1 cellular context compared by ENCODE assay signal in the genomic region with DNA sequence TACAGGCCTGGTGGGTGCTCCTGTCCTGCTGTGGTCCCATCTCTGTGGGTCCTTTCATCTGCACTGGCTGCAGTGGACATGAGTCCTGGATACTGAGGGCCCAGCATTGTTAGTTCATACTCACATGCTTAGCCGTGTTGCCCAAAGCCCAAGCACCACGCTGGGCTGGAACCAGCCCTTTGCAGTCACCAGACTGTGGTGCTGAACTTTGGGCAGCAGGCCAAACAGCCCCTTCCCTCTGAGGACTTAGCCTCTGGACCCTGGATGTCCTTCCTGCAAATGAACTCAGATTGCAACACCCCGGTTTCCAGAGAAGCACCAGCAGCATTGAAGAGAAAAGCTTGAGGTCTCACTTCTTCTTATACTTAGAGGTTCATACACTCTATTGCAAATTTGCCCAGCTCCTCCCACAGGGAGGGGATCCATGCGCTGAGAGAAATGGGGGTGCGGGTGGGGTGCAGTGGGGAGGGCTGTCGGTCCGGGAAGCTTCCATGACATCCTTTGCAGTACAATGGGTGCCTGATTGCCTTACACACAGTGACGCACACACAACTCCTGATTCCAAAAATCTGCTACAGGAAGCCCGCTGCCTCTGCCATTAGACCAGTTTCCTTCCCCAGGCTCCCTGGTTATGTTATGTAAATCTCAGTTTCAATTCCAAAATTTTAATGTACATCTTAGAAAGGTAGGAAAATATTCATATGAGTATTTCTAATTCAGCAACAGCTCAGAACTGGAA.
TF ChIP-seq lines count a peak whose summit lies in the region.

No MANE protein-coding gene starts in this region.

TF ChIP-seq in HepG2, 621 proteins besides CTCF, POLR2A, EP300 and RAD21 (continued from another document and continues in another):
- no peak for TF ChIP-seq ZNF382 (CRISPR knock-in tag; IDR thresholded peaks at IDR 0.05; ENCODE audit: borderline replicate concordance)
- peak; percentile 83; the same call in 1 of the 2 replicates for TF ChIP-seq ZSCAN22 (CRISPR knock-in tag; IDR thresholded peaks at IDR 0.05)
- peak; percentile 70; the same call in 1 of the 2 replicates for TF ChIP-seq ZNF556 (CRISPR knock-in tag; IDR thresholded peaks at IDR 0.05; ENCODE audit: borderline replicate concordance)
- 0 out of 2 replicates have a peak, but pooled peaks have one; percentile 59 for TF ChIP-seq ZNF264 (CRISPR knock-in tag; IDR thresholded peaks at IDR 0.05)
- TF ChIP-seq BRCA1 (CRISPR knock-in tag; IDR thresholded peaks at IDR 0.05), result no peak
- no peak for TF ChIP-seq ZNF577 (CRISPR knock-in tag; IDR thresholded peaks at IDR 0.05; ENCODE audit: borderline replicate concordance, low read depth)
- no peak for TF ChIP-seq ADNP (CRISPR knock-in tag; IDR thresholded peaks at IDR 0.05)
- no peak for TF ChIP-seq HNRNPLL (IDR thresholded peaks at IDR 0.05; ENCODE audit: low read depth, low read length, poor library complexity, severe bottlenecking)
- peak; percentile 85; the same call in 1 of the 2 replicates for TF ChIP-seq NCOR1 (IDR thresholded peaks at IDR 0.05; ENCODE audit: borderline replicate concordance, low read length)
- no peak for TF ChIP-seq ARID2 (CRISPR knock-in tag; IDR thresholded peaks at IDR 0.05; ENCODE audit: borderline replicate concordance)
- no peak for TF ChIP-seq PAWR (CRISPR knock-in tag; IDR thresholded peaks at IDR 0.05; ENCODE audit: borderline replicate concordance)
- no peak for TF ChIP-seq AKAP8 (CRISPR knock-in tag; IDR thresholded peaks at IDR 0.05)
- TF ChIP-seq NR2C2 (CRISPR knock-in tag; IDR thresholded peaks at IDR 0.05; ENCODE audit: borderline replicate concordance), result peak; percentile 75
- TF ChIP-seq WIZ (CRISPR knock-in tag; IDR thresholded peaks at IDR 0.05), result no peak
- TF ChIP-seq ZNF644 (CRISPR knock-in tag; IDR thresholded peaks at IDR 0.05; ENCODE audit: low read depth), result 0 out of 2 replicates have a peak, but pooled peaks have one; percentile 17
- peak; percentile 71; the same call in 1 of the 2 replicates for TF ChIP-seq ZMYM3 (CRISPR knock-in tag; IDR thresholded peaks at IDR 0.05)
- no peak for TF ChIP-seq XRCC5 (optimal IDR thresholded peaks at IDR 0.05; ENCODE audit: low read length)
- TF ChIP-seq ZNF841 (CRISPR knock-in tag; IDR thresholded peaks at IDR 0.05; ENCODE audit: borderline replicate concordance), result no peak
- no peak for TF ChIP-seq MTERF4 (CRISPR knock-in tag; IDR thresholded peaks at IDR 0.05)
- no peak for TF ChIP-seq LCORL (IDR thresholded peaks at IDR 0.05)
- peak; percentile 88 for TF ChIP-seq LCORL (CRISPR knock-in tag; IDR thresholded peaks at IDR 0.05)
- TF ChIP-seq, protein P1, sequence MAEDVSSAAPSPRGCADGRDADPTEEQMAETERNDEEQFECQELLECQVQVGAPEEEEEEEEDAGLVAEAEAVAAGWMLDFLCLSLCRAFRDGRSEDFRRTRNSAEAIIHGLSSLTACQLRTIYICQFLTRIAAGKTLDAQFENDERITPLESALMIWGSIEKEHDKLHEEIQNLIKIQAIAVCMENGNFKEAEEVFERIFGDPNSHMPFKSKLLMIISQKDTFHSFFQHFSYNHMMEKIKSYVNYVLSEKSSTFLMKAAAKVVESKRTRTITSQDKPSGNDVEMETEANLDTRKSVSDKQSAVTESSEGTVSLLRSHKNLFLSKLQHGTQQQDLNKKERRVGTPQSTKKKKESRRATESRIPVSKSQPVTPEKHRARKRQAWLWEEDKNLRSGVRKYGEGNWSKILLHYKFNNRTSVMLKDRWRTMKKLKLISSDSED (CRISPR knock-in tag; IDR thresholded peaks at IDR 0.05), result no peak
- no peak for TF ChIP-seq BATF2 (CRISPR knock-in tag; IDR thresholded peaks at IDR 0.05)
- TF ChIP-seq MBNL3 (CRISPR knock-in tag; conservative IDR thresholded peaks at IDR 0.05), result no peak
- no peak for TF ChIP-seq MTF1 (CRISPR knock-in tag; IDR thresholded peaks at IDR 0.05)
- no peak for TF ChIP-seq ZNF615 (CRISPR knock-in tag; IDR thresholded peaks at IDR 0.05; ENCODE audit: borderline replicate concordance)
- TF ChIP-seq, protein P2, sequence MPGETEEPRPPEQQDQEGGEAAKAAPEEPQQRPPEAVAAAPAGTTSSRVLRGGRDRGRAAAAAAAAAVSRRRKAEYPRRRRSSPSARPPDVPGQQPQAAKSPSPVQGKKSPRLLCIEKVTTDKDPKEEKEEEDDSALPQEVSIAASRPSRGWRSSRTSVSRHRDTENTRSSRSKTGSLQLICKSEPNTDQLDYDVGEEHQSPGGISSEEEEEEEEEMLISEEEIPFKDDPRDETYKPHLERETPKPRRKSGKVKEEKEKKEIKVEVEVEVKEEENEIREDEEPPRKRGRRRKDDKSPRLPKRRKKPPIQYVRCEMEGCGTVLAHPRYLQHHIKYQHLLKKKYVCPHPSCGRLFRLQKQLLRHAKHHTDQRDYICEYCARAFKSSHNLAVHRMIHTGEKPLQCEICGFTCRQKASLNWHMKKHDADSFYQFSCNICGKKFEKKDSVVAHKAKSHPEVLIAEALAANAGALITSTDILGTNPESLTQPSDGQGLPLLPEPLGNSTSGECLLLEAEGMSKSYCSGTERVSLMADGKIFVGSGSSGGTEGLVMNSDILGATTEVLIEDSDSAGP (CRISPR knock-in tag; IDR thresholded peaks at IDR 0.05; ENCODE audit: borderline replicate concordance), result peak; percentile 57; the same call in 1 of the 2 replicates
- no peak for TF ChIP-seq HDAC6 (IDR thresholded peaks at IDR 0.05; ENCODE audit: low read depth, low read length)
- peak; percentile 23; the same call in 1 of the 2 replicates for TF ChIP-seq ZNF772 (CRISPR knock-in tag; IDR thresholded peaks at IDR 0.05)
- TF ChIP-seq, protein P3, sequence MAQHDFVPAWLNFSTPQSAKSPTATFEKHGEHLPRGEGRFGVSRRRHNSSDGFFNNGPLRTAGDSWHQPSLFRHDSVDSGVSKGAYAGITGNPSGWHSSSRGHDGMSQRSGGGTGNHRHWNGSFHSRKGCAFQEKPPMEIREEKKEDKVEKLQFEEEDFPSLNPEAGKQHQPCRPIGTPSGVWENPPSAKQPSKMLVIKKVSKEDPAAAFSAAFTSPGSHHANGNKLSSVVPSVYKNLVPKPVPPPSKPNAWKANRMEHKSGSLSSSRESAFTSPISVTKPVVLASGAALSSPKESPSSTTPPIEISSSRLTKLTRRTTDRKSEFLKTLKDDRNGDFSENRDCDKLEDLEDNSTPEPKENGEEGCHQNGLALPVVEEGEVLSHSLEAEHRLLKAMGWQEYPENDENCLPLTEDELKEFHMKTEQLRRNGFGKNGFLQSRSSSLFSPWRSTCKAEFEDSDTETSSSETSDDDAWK (CRISPR knock-in tag; IDR thresholded peaks at IDR 0.05), result no peak
- TF ChIP-seq NR2F2 (IDR thresholded peaks at IDR 0.05; ENCODE audit: borderline replicate concordance, low read depth), result no peak
- TF ChIP-seq ZNF225 (CRISPR knock-in tag; IDR thresholded peaks at IDR 0.05), result no peak
- TF ChIP-seq, protein P4, sequence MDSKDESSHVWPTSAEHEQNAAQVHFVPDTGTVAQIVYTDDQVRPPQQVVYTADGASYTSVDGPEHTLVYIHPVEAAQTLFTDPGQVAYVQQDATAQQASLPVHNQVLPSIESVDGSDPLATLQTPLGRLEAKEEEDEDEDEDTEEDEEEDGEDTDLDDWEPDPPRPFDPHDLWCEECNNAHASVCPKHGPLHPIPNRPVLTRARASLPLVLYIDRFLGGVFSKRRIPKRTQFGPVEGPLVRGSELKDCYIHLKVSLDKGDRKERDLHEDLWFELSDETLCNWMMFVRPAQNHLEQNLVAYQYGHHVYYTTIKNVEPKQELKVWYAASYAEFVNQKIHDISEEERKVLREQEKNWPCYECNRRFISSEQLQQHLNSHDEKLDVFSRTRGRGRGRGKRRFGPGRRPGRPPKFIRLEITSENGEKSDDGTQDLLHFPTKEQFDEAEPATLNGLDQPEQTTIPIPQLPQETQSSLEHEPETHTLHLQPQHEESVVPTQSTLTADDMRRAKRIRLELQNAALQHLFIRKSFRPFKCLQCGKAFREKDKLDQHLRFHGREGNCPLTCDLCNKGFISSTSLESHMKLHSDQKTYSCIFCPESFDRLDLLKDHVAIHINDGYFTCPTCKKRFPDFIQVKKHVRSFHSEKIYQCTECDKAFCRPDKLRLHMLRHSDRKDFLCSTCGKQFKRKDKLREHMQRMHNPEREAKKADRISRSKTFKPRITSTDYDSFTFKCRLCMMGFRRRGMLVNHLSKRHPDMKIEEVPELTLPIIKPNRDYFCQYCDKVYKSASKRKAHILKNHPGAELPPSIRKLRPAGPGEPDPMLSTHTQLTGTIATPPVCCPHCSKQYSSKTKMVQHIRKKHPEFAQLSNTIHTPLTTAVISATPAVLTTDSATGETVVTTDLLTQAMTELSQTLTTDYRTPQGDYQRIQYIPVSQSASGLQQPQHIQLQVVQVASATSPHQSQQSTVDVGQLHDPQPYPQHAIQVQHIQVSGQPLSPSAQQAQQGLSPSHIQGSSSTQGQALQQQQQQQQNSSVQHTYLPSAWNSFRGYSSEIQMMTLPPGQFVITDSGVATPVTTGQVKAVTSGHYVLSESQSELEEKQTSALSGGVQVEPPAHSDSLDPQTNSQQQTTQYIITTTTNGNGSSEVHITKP (CRISPR knock-in tag; IDR thresholded peaks at IDR 0.05; ENCODE audit: low read depth), result no peak
- no peak for TF ChIP-seq ZC3H4 (CRISPR knock-in tag; IDR thresholded peaks at IDR 0.05; ENCODE audit: borderline replicate concordance)
- no peak for TF ChIP-seq ARHGAP35 (CRISPR knock-in tag; IDR thresholded peaks at IDR 0.05; ENCODE audit: borderline replicate concordance)
- peak; percentile 99 for TF ChIP-seq HNF4A (CRISPR knock-in tag; IDR thresholded peaks at IDR 0.05)
- peak; percentile 36; the same call in 1 of the 2 replicates for TF ChIP-seq GMEB1 (CRISPR knock-in tag; IDR thresholded peaks at IDR 0.05; ENCODE audit: borderline replicate concordance)
- TF ChIP-seq, protein P5, sequence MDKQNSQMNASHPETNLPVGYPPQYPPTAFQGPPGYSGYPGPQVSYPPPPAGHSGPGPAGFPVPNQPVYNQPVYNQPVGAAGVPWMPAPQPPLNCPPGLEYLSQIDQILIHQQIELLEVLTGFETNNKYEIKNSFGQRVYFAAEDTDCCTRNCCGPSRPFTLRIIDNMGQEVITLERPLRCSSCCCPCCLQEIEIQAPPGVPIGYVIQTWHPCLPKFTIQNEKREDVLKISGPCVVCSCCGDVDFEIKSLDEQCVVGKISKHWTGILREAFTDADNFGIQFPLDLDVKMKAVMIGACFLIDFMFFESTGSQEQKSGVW (CRISPR knock-in tag; IDR thresholded peaks at IDR 0.05; ENCODE audit: borderline replicate concordance), result no peak
- TF ChIP-seq SAP130 (CRISPR knock-in tag; IDR thresholded peaks at IDR 0.05; ENCODE audit: low read depth), result peak; percentile 28; the same call in 1 of the 2 replicates
- TF ChIP-seq ZNF709 (CRISPR knock-in tag; IDR thresholded peaks at IDR 0.05), result no peak
- TF ChIP-seq ZNF788 (CRISPR knock-in tag; IDR thresholded peaks at IDR 0.05; ENCODE audit: borderline replicate concordance), result no peak
- no peak for TF ChIP-seq KAT2B (IDR thresholded peaks at IDR 0.05; ENCODE audit: borderline replicate concordance, low read depth, low read length)
- 0 out of 2 replicates have a peak, but pooled peaks have one; percentile 29 for TF ChIP-seq ZNF629 (CRISPR knock-in tag; conservative IDR thresholded peaks at IDR 0.05)
- TF ChIP-seq, protein P6, sequence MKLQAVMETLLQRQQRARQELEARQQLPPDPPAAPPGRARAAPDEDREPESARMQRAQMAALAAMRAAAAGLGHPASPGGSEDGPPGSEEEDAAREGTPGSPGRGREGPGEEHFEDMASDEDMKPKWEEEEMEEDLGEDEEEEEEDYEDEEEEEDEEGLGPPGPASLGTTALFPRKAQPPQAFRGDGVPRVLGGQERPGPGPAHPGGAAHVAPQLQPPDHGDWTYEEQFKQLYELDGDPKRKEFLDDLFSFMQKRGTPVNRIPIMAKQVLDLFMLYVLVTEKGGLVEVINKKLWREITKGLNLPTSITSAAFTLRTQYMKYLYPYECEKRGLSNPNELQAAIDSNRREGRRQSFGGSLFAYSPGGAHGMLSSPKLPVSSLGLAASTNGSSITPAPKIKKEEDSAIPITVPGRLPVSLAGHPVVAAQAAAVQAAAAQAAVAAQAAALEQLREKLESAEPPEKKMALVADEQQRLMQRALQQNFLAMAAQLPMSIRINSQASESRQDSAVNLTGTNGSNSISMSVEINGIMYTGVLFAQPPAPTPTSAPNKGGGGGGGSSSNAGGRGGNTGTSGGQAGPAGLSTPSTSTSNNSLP (IDR thresholded peaks at IDR 0.05; ENCODE audit: low read depth, low read length), result no peak
- TF ChIP-seq TRIM24 (CRISPR knock-in tag; IDR thresholded peaks at IDR 0.05), result peak; percentile 69
- TF ChIP-seq HOMEZ (CRISPR knock-in tag; IDR thresholded peaks at IDR 0.05; ENCODE audit: low read depth), result 0 out of 2 replicates have a peak, but pooled peaks have one; percentile 47
- TF ChIP-seq CEBPG (CRISPR knock-in tag; IDR thresholded peaks at IDR 0.05), result peak; percentile 89
- TF ChIP-seq ZNF17 (CRISPR knock-in tag; IDR thresholded peaks at IDR 0.05), result no peak
- TF ChIP-seq ELF3 (CRISPR knock-in tag; IDR thresholded peaks at IDR 0.05), result 0 out of 2 replicates have a peak, but pooled peaks have one; percentile 22
